ENCODE assay signal across 26 cellular contexts in genomic region chr5:5536871-5537270, GRCh38.
"Had no signal": no experiment of that assay in that cellular context is flagged by ENCODE, and none has a peak within 500 bp of the region (broad histone marks: within the 10 kb centered on the region; RNA-seq: fewer than 3 reads in every experiment).

No MANE protein-coding gene starts in this region.

- DNase-seq: colonic mucosa; cortex of kidney; effector CD8-positive, alpha-beta T cell; effector memory CD8-positive, alpha-beta T cell; endodermal cell; erythroblast; esophagus squamous epithelium; foreskin fibroblast; foreskin melanocyte; gastrocnemius medialis; glutamatergic neuron; head of caudate nucleus; heart right ventricle; hippocampal formation; left cardiac atrium; left lung; left ventricle myocardium superior; lower lobe of right lung; mesenchymal stem cell; mucosa of descending colon; naive B cell had no signal

- H3K4me3 ChIP-seq: colonic mucosa, esophagus squamous epithelium, gastrocnemius medialis, heart right ventricle, left lung, lower lobe of right lung, mucosa of descending colon had no signal

- H3K27ac ChIP-seq: colonic mucosa, epithelial cell of prostate, esophagus squamous epithelium, gastrocnemius medialis, heart right ventricle, left lung, lower lobe of right lung had no signal

- FAIRE-seq: endometrium, islet of Langerhans, keratinocyte had no signal

- H3K27me3 ChIP-seq: colonic mucosa, esophagus squamous epithelium, gastrocnemius medialis, left lung had no signal

- H3K36me3 ChIP-seq: colonic mucosa, esophagus squamous epithelium, gastrocnemius medialis, heart right ventricle, left lung, lower lobe of right lung had no signal

- H3K9me3 ChIP-seq: colonic mucosa, esophagus squamous epithelium, gastrocnemius medialis, heart right ventricle, left lung, lower lobe of right lung, mucosa of descending colon had no signal

- H3K4me1 ChIP-seq: colonic mucosa, esophagus squamous epithelium, gastrocnemius medialis, heart right ventricle, left lung, lower lobe of right lung had no signal

- ATAC-seq: effector memory CD8-positive, alpha-beta T cell; esophagus mucosa; gastrocnemius medialis; heart right ventricle; left cardiac atrium; left lung; left ventricle myocardium superior; lower lobe of right lung; mucosa of descending colon had no signal
